ENCODE assay signal across 24 cellular contexts in the genomic region with DNA sequence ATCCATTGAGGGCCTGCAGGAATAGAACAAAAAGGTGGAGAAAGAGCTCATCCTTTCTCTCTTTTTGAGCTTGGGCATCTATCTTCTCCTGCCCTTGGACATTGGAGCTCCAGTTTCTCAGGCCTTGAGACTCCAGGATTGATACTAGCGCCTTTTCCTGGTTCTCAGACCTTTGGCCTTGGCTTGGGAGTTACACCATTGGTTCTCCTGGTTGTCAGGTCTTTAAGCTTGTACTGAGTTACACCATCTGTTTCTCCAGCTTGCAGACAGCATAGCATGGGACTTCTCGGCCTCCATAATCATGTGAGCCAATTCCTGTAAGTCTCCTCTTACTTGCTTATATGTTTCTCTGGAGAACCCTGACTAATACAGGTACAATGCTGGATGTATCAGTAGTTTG.
"Had no signal": no experiment of that assay in that cellular context is flagged by ENCODE, and none has a peak within 500 bp of the region (broad histone marks: within the 10 kb centered on the region; RNA-seq: fewer than 3 reads in every experiment).

No MANE protein-coding gene starts in this region.

- ATAC-seq: activated T-helper 17 cell treated with anti-CD3 and anti-CD28 coated beads, Interleukin-2, amount 50 U/mL, for 72 hours; K562; WTC11 had no signal

- H3K9me3 ChIP-seq: Peyer's patch had no signal

- H3K27ac ChIP-seq: Peyer's patch, RWPE1 had no signal

- DNase-seq: activated CD4-positive, alpha-beta memory T cell treated with anti-CD3 and anti-CD28 coated beads, Interleukin-2, amount 10 ng/mL, durations not matched to agents 7 days and 5 days; activated CD4-positive, alpha-beta T cell treated with anti-CD3 and anti-CD28 coated beads for 48 hours; activated CD4-positive, CD25-positive, alpha-beta regulatory T cell treated with anti-CD3 and anti-CD28 coated beads, Interleukin-2, amount 50 U/mL, for 72 hours; activated gamma-delta T cell; activated naive CD4-positive, alpha-beta T cell treated with anti-CD3 and anti-CD28 coated beads, Interleukin-2, amount 10 ng/mL, durations not matched to agents 7 days and 5 days; activated naive CD8-positive, alpha-beta T cell treated with anti-CD3 and anti-CD28 coated beads for 36 hours; activated T-cell treated with anti-CD3 and anti-CD28 coated beads for 4 hours; activated T-cell treated with anti-CD3 and anti-CD28 coated beads, Interleukin-2, amount 50 U/mL, for 48 hours; caudate nucleus; Karpas-422; MM.1S; NCI-H1105; NCI-H1436; NCI-H1694 treated with DMSO at 0.1 percent for 48 hours; NCI-H2029 treated with DMSO at 0.1 percent for 48 hours; NCI-H345; NCI-H510A; NCI-H526 treated with DMSO at 0.1 percent for 48 hours; Peyer's patch; SHP77 had no signal

- H3K4me1 ChIP-seq: Peyer's patch had no signal

- H3K27me3 ChIP-seq: Peyer's patch had no signal

- FAIRE-seq: K562 had no signal

- H3K36me3 ChIP-seq: Peyer's patch had no signal

- H3K4me3 ChIP-seq: K562, Peyer's patch had no signal
